ENCODE assay signal across 15 cellular contexts in genomic region chr6:71324179-71324791, GRCh38.
"Had no signal": no experiment of that assay in that cellular context is flagged by ENCODE, and none has a peak within 500 bp of the region (broad histone marks: within the 10 kb centered on the region; RNA-seq: fewer than 3 reads in every experiment).

No MANE protein-coding gene starts in this region.

- DNase-seq: activated CD4-positive, alpha-beta T cell treated with anti-CD3 and anti-CD28 coated beads, Interleukin-2, amount 50 U/mL, for 4 hours; activated CD8-positive, alpha-beta memory T cell treated with anti-CD3 and anti-CD28 coated beads, Interleukin-2, amount 10 ng/mL, durations not matched to agents 7 days and 5 days; activated gamma-delta T cell; activated naive CD8-positive, alpha-beta T cell treated with anti-CD3 and anti-CD28 coated beads for 36 hours; activated T-cell treated with anti-CD3 and anti-CD28 coated beads, Interleukin-2, amount 50 U/mL, for 4 hours; dorsolateral prefrontal cortex; foreskin keratinocyte; sigmoid colon; stimulated activated CD4-positive, alpha-beta T cell treated with anti-CD3 and anti-CD28 coated beads, Interleukin-12 subunit alpha, Interleukin-12 subunit beta, amount 100 ng/mL, for 4 hours; stimulated activated naive CD8-positive, alpha-beta T cell treated with anti-CD3 and anti-CD28 coated beads, Interleukin-15, Interleukin-2, amounts not matched to agents 100 U/mL and 50 U/mL, for 24 hours; SW 1271; upper lobe of left lung had no signal

- H3K27me3 ChIP-seq: dorsolateral prefrontal cortex, foreskin keratinocyte, sigmoid colon, suprapubic skin, upper lobe of left lung had no signal

- FAIRE-seq: islet of Langerhans had no signal

- H3K9me3 ChIP-seq: sigmoid colon, suprapubic skin, upper lobe of left lung had no signal

- ATAC-seq: activated CD4-positive, CD25-positive, alpha-beta regulatory T cell treated with anti-CD3 and anti-CD28 coated beads, Interleukin-2, amount 50 U/mL, for 24 hours; activated CD8-positive, alpha-beta memory T cell treated with anti-CD3 and anti-CD28 coated beads, Interleukin-2, amount 10 ng/mL, durations not matched to agents 7 days and 5 days; activated T-cell treated with anti-CD3 and anti-CD28 coated beads, Interleukin-2, amount 50 U/mL, for 4 hours; foreskin keratinocyte; stimulated activated naive CD8-positive, alpha-beta T cell treated with anti-CD3 and anti-CD28 coated beads, Interleukin-15, Interleukin-2, amounts not matched to agents 100 U/mL and 50 U/mL, for 24 hours had no signal

- H3K36me3 ChIP-seq: sigmoid colon, suprapubic skin had no signal

- H3K4me3 ChIP-seq: dorsolateral prefrontal cortex, sigmoid colon, suprapubic skin, upper lobe of left lung had no signal

- H3K27ac ChIP-seq: foreskin keratinocyte, sigmoid colon, suprapubic skin had no signal

- H3K4me1 ChIP-seq: foreskin keratinocyte had no signal
